ENCODE assay signal across 8 cellular contexts in genomic region chr6:145372671-145373123, GRCh38.
DNase-seq lines count a peak whose midpoint lies in the region; ATAC-seq, FAIRE-seq and TF ChIP-seq lines count a peak whose summit lies in the region.

No MANE protein-coding gene starts in this region.

- no peaks in the 10 kb centered on the region for H4K20me1 ChIP-seq in MM.1S (ENCODE audit: insufficient read depth, low read length)

- H3F3A ChIP-seq in MM.1S (ENCODE audit: insufficient read depth, low read length): no peaks in the 10 kb centered on the region

- H3K9ac ChIP-seq in MM.1S (ENCODE audit: low read length): peak overlapping the region; percentile 14; the same call in 1 of the 2 replicates

- peak; percentile 72 for FAIRE-seq in H54 (lab: Jason Lieb, UNC)

- H3K36me3 ChIP-seq in MM.1S (replicated peaks; ENCODE audit: insufficient read depth, low read length) (no peaks in the 10 kb centered on the region), tibial artery (no peaks in the 10 kb centered on the region), ovary (no peaks in the 10 kb centered on the region)

- TF ChIP-seq EP300 in ovary (IDR thresholded peaks at IDR 0.05): no peak

- no peaks in the 10 kb centered on the region for H3K27me3 ChIP-seq in MM.1S (replicated peaks; ENCODE audit: insufficient read depth, low read length)
- H3K27me3 ChIP-seq in tibial artery: no peaks in the 10 kb centered on the region
- H3K27me3 ChIP-seq in ovary: no peaks in the 10 kb centered on the region

- peak; percentile 96 for ATAC-seq in GM18517 (IDR thresholded peaks at IDR 0.05; ENCODE audit: unreplicated experiment)

- WGBS in ovary, 3 donors: 45 to 49% (median 47%) methylated on average over 4 of the region's 4 CpGs

- H3K79me2 ChIP-seq in MM.1S (ENCODE audit: low read length): no peaks in the 10 kb centered on the region

- intact Hi-C loops in tibial artery (cut with DNase I; ENCODE audit: low total_unique reads) (no loop called here), ovary (cut with DNase I) (no loop called here)

- TF ChIP-seq CTCF in MM.1S (IDR thresholded peaks at IDR 0.05; ENCODE audit: low read length): no peak
- TF ChIP-seq CTCF in fibroblast of pulmonary artery (IDR thresholded peaks at IDR 0.05; ENCODE audit: low read length, missing control alignments): no peak
- no peak for TF ChIP-seq CTCF in tibial artery (IDR thresholded peaks at IDR 0.05)
- TF ChIP-seq CTCF in ovary (IDR thresholded peaks at IDR 0.05): no peak

- H2AFZ ChIP-seq in MM.1S (ENCODE audit: low read length): peak overlapping the region; percentile 52

- H3K9me3 ChIP-seq in MM.1S (replicated peaks; ENCODE audit: insufficient read depth, low read length) (no peaks in the 10 kb centered on the region), tibial artery (no peaks in the 10 kb centered on the region), ovary (no peaks in the 10 kb centered on the region)

- DNase-seq in H54 (ENCODE audit: insufficient read length, low spot score) (no peak), MM.1S (peak; percentile 81), fibroblast of pulmonary artery (ENCODE audit: low read depth) (peak; percentile 86), tibial artery (no peak), islet precursor cell (no peak), ovary (no peak)
- DNase-seq in effector CD4-positive, alpha-beta T cell: no peak

- no peak for TF ChIP-seq POLR2A in H54 (IDR thresholded peaks at IDR 0.05; ENCODE audit: low read depth, low read length)
- TF ChIP-seq POLR2A in ovary (IDR thresholded peaks at IDR 0.05): no peak

- peak overlapping the region; percentile 34 for H3K4me2 ChIP-seq in MM.1S (ENCODE audit: low read depth, low read length)

- peak overlapping the region; percentile 35 for H3K4me3 ChIP-seq in MM.1S (ENCODE audit: low read length)
- peak overlapping the region; percentile 42 for H3K4me3 ChIP-seq in fibroblast of pulmonary artery (replicated peaks; ENCODE audit: low read depth, low read length)
- H3K4me3 ChIP-seq in tibial artery: peak overlapping the region; percentile 21 to 26
- no peak overlapping the region for H3K4me3 ChIP-seq in ovary

- no peaks in the 10 kb centered on the region for H3K9me2 ChIP-seq in MM.1S (replicated peaks; ENCODE audit: insufficient read depth, low read length)

- H3K4me1 ChIP-seq in MM.1S (ENCODE audit: low read length): 0 out of 2 replicates have a peak, but pooled peaks cover 2% of the 10 kb centered on the region
- H3K4me1 ChIP-seq in tibial artery: no peaks in the 10 kb centered on the region
- H3K4me1 ChIP-seq in ovary (ENCODE audit: insufficient read depth): no peaks in the 10 kb centered on the region

- H3K27ac ChIP-seq in MM.1S (ENCODE audit: low read length) (peak overlapping the region; percentile 44; the same call in 1 of the 2 replicates), tibial artery (peak overlapping the region in 1 of 2 donors; percentile 12), ovary (no peak overlapping the region)

Comparison
In these comparisons a context has a peak if more than half of its experiments do, and no peak if none do; other contexts are left out.
1. DNase-seq: peak in MM.1S (single experiment) and fibroblast of pulmonary artery (single experiment); none in H54 (single experiment), tibial artery (0 of 2), effector CD4-positive, alpha-beta T cell (single experiment), islet precursor cell (single experiment) and ovary (0 of 5).